Comparison of ENCODE assay signal across 12 cellular contexts in genomic region chr13:109874921-109875454, GRCh38.
DNase-seq lines count a peak whose midpoint lies in the region; ATAC-seq and TF ChIP-seq lines count a peak whose summit lies in the region.
"Had no signal": no experiment of that assay in that cellular context is flagged by ENCODE, and none has a peak within 500 bp of the region (broad histone marks: within the 10 kb centered on the region; RNA-seq: fewer than 3 reads in every experiment).

No MANE protein-coding gene starts in this region.

- H3K27me3 ChIP-seq in RWPE2 (ENCODE audit: insufficient read depth, poor library complexity, severe bottlenecking) (no peaks in the 10 kb centered on the region), psoas muscle (ENCODE audit: insufficient read depth in 3 of 3, low read length in 2 of 3) (no peaks in the 10 kb centered on the region)

- H3K27ac ChIP-seq in RWPE2 (ENCODE audit: poor library complexity, severe bottlenecking) (peak overlapping the region; percentile 73), psoas muscle (no peak overlapping the region)

- H3K4me3 ChIP-seq in RWPE2 (ENCODE audit: severe bottlenecking), result no peak overlapping the region
- no peak overlapping the region for H3K4me3 ChIP-seq in fibroblast of the aortic adventitia (ENCODE audit: low read depth, low read length)
- no peak overlapping the region for H3K4me3 ChIP-seq in psoas muscle

- in situ Hi-C loops in Caki2 (cut with HindIII; ENCODE audit: low pct_unique_long_range_greater_than_20kb, low sequenced_read_pairs), result no loop called here

- no peaks in the 10 kb centered on the region for H3K36me3 ChIP-seq in RWPE2 (ENCODE audit: low read depth)
- no peaks in the 10 kb centered on the region for H3K36me3 ChIP-seq in psoas muscle (ENCODE audit: insufficient read depth in 1 of 2, low read depth in 1 of 2)

- TF ChIP-seq CTCF in RWPE2 (IDR thresholded peaks at IDR 0.05; ENCODE audit: poor library complexity, severe bottlenecking) (no peak), fibroblast of the aortic adventitia (IDR thresholded peaks at IDR 0.05; ENCODE audit: insufficient read depth, low read length) (no peak), psoas muscle (IDR thresholded peaks at IDR 0.05) (no peak)

- DNase-seq in Caki2 (ENCODE audit: low read depth), result peak; percentile 62
- DNase-seq in RWPE2 (ENCODE audit: low spot score), result no peak
- DNase-seq in fibroblast of the aortic adventitia (ENCODE audit: low read depth), result peak; percentile 66
- no peak for DNase-seq in psoas muscle
- DNase-seq in Ammon's horn (ENCODE audit: low spot score), result no peak
- no peak for DNase-seq in NCI-H1436 treated with DMSO at 0.1 percent for 48 hours (lab: John Stamatoyannopoulos, UW)
- no peak for DNase-seq in activated gamma-delta T cell (lab: John Stamatoyannopoulos, UW)
- no peak for DNase-seq in activated CD4-positive, alpha-beta T cell treated with anti-CD3 and anti-CD28 coated beads for 48 hours
- DNase-seq: H7, head of caudate nucleus, naive B cell, NCI-H748 treated with DMSO at 0.1 percent for 48 hours had no signal

- intact Hi-C loops in psoas muscle (cut with DNase I), result no loop called here

- ATAC-seq in RWPE2 (ENCODE audit: low read depth) (peak; percentile 61), psoas muscle (peak in 3 of 4 donors; percentile 39 to 64 (median 47))

- H3K9me3 ChIP-seq in RWPE2 (ENCODE audit: severe bottlenecking) (no peaks in the 10 kb centered on the region), psoas muscle (no peaks in the 10 kb centered on the region)

- 18 to 38% (median 21%) methylated on average over 4 of the region's 4 CpGs for WGBS in psoas muscle, 3 donors

- H3K4me1 ChIP-seq in RWPE2 (ENCODE audit: insufficient read depth, poor library complexity, severe bottlenecking) (peaks cover 20% of the 10 kb centered on the region), psoas muscle (no peaks in the 10 kb centered on the region)

Comparison
In these comparisons a context has a peak if more than half of its experiments do, and no peak if none do; other contexts are left out.
1. DNase-seq: peak in Caki2 (single experiment) and fibroblast of the aortic adventitia (single experiment); none in RWPE2 (single experiment), psoas muscle (0 of 2), Ammon's horn (single experiment), NCI-H1436 treated with DMSO at 0.1 percent for 48 hours (single experiment), activated gamma-delta T cell (single experiment) and activated CD4-positive, alpha-beta T cell treated with anti-CD3 and anti-CD28 coated beads for 48 hours (single experiment).